In the genomic region with DNA sequence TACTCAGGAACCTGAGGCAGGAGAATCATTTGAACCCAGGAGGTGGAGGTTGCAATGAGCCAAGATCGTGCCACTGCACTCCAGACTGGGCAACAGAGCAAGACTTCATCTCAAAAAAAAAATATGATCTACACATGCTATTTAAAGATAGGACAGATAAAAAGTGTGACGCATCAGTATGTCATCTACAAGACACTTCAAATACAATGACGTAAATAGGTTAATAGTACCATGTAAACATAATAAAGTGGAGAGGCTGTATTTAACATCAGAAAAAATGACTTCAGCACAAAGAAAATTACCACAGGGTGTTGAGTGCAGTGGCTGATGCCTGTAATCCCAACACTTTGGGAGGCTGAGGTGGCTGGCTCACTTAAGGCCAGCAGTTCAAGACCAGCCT, we compare ENCODE assay signal across 21 cellular contexts. TPM values are rescaled to one million over a fixed set of nuclear protein-coding genes. Genes with fewer than 3 reads are reported as not detected.
"Had no signal": no experiment of that assay in that cellular context is flagged by ENCODE, and none has a peak within 500 bp of the region (broad histone marks: within the 10 kb centered on the region; RNA-seq: fewer than 3 reads in every experiment).

No MANE protein-coding gene starts in this region.

- H3K9ac ChIP-seq: neural progenitor cell had no signal

- H3K27ac ChIP-seq: heart left ventricle, neural progenitor cell, ovary, right atrium auricular region, sigmoid colon, uterus had no signal

- H3K4me2 ChIP-seq: neural progenitor cell had no signal

- ATAC-seq: esophagus mucosa; heart left ventricle; left colon; mucosa of descending colon; naive thymus-derived CD8-positive, alpha-beta T cell had no signal

- H3K27me3 ChIP-seq: heart left ventricle, neural progenitor cell, ovary, right atrium auricular region, sigmoid colon, uterus had no signal

- H3K9me3 ChIP-seq: heart left ventricle, mucosa of descending colon, ovary, right atrium auricular region, sigmoid colon, uterus had no signal

- FAIRE-seq: endometrium, frontal cortex, small intestine had no signal

- H3K36me3 ChIP-seq: neural progenitor cell, ovary, uterus had no signal

- DNase-seq: cortex of kidney; effector memory CD4-positive, alpha-beta T cell; heart left ventricle; hippocampal formation; left colon; mucosa of descending colon; naive thymus-derived CD8-positive, alpha-beta T cell; nucleus accumbens; sigmoid colon; small intestine; stimulated activated CD4-positive, alpha-beta T cell treated with anti-CD3 and anti-CD28 coated beads, Interleukin-12 subunit alpha, Interleukin-12 subunit beta, amount 100 ng/mL, for 4 hours; stimulated activated naive CD4-positive, alpha-beta T cell treated with Interleukin-2 at 50 U/mL for 16 hours; uterus had no signal

- H3K4me1 ChIP-seq: neural progenitor cell, uterus had no signal

- H3K4me3 ChIP-seq: heart left ventricle, mucosa of descending colon, neural progenitor cell, ovary, right atrium auricular region, sigmoid colon, uterus had no signal

- H2AFZ ChIP-seq: neural progenitor cell had no signal

RNA-seq across cellular contexts. Expression of gene SLC22A31, which starts 37.4 kb away (rescaled TPM):
- total RNA-seq: esophagus mucosa; frontal cortex; glomerular endothelial cell; heart left ventricle; lung microvascular endothelial cell; naive thymus-derived CD8-positive, alpha-beta T cell; sigmoid colon; uterus had no signal
- polyA plus RNA-seq: naive thymus-derived CD8-positive, alpha-beta T cell had no signal
